16 cellular contexts compared by ENCODE assay signal in the genomic region with DNA sequence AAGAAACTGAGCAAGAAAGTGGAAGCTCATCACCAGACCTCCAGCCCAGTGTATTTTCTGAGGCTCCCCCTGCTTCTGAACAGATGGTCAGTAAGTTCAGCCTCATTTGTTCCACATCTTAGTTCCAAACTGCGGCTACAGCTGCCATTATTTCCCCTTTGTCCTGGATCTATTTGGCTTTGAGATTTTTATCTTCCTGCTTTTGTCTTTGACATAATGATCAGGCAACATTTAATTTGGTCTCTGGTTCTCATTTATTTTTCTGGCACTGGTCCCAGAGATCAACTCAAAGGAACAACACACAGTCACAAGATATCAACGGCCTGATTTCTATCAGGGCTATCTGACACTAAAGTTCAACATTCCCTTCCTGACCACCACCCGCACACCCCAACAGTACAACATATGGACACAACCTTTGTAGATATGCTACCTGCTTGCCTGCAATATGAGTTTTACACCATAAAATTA.
A peak's percentile ranks its signal among the peaks of the same experiment; 100 is the strongest.
DNase-seq lines count a peak whose midpoint lies in the region; ATAC-seq and TF ChIP-seq lines count a peak whose summit lies in the region.
"Had no signal": no experiment of that assay in that cellular context is flagged by ENCODE, and none has a peak within 500 bp of the region (broad histone marks: within the 10 kb centered on the region; RNA-seq: fewer than 3 reads in every experiment).

No MANE protein-coding gene starts in this region.

- intact Hi-C loops in breast epithelium (cut with DNase I; ENCODE audit: low total_unique reads) = no loop called here
- intact Hi-C loops in MCF 10A (cut with micrococcal nuclease) = no loop called here
- intact Hi-C loops in uterus (cut with DNase I; ENCODE audit: low total_unique reads) = no loop called here

- H3K27me3 ChIP-seq in breast epithelium (no peaks in the 10 kb centered on the region), SK-N-SH (ENCODE audit: insufficient read depth) (no peaks in the 10 kb centered on the region), uterus (no peaks in the 10 kb centered on the region)
- H3K27me3 ChIP-seq: testis had no signal

- H3K4me1 Mint-ChIP-seq in MCF 10A (ENCODE audit: insufficient read depth, unreplicated experiment) (peaks cover 7% of the 10 kb centered on the region), type B pancreatic cell (ENCODE audit: unreplicated experiment) (peaks cover 26% of the 10 kb centered on the region)

- CTCF ChIA-PET in MCF 10A (lab: Yijun Ruan, JAX) (no interaction called here), SK-N-SH (lab: Yijun Ruan, JAX) (interaction anchor here (1.1 kb wide), 1 partner anchor 54 kb away, joined by 3 read pairs; no protein-coding TSS in a partner anchor)

- TF ChIP-seq RAD21 in SK-N-SH (IDR thresholded peaks at IDR 0.05; ENCODE audit: low read length) = peak; percentile 31; the same call in 1 of the 2 replicates

- no peaks in the 10 kb centered on the region for H3K9me3 ChIP-seq in breast epithelium
- no peaks in the 10 kb centered on the region for H3K9me3 ChIP-seq in SK-N-SH
- H3K9me3 ChIP-seq in uterus = no peaks in the 10 kb centered on the region
- H3K9me3 ChIP-seq: testis had no signal

- no peak for DNase-seq in breast epithelium (ENCODE audit: low spot score in 2 of 2)
- no peak for DNase-seq in MCF 10A (ENCODE audit: unreplicated experiment)
- peak; percentile 27 for DNase-seq in SK-N-SH
- DNase-seq in fibroblast of villous mesenchyme (ENCODE audit: low read depth) = peak; percentile 4
- DNase-seq in type B pancreatic cell (ENCODE audit: extremely low spot score, unreplicated experiment) = no peak
- DNase-seq in uterus = no peak
- DNase-seq: activated naive CD4-positive, alpha-beta T cell treated with anti-CD3 and anti-CD28 coated beads for 36 hours; Calu3; caudate nucleus; mesenchymal stem cell; NCI-H510A treated with DMSO at 0.1 percent for 48 hours; occipital lobe; SHP77 treated with DMSO at 0.1 percent for 48 hours; testis had no signal

- H3K27ac ChIP-seq in breast epithelium (peak overlapping the region; percentile 34 to 75), SK-N-SH (ENCODE audit: low read depth in 2 of 2, low read length in 1 of 2) (no peak overlapping the region), uterus (no peak overlapping the region)
- H3K27ac ChIP-seq: testis had no signal

- no peaks in the 10 kb centered on the region for H3K27me3 Mint-ChIP-seq in MCF 10A (ENCODE audit: insufficient read depth, unreplicated experiment)
- no peaks in the 10 kb centered on the region for H3K27me3 Mint-ChIP-seq in type B pancreatic cell

- H3K36me3 ChIP-seq in breast epithelium (no peaks in the 10 kb centered on the region), SK-N-SH (replicated peaks in 1 of 2; ENCODE audit: control insufficient read depth in 1 of 2, insufficient read depth in 2 of 2, low read length in 1 of 2) (no peaks in the 10 kb centered on the region), uterus (no peaks in the 10 kb centered on the region)

- peak; percentile 13 to 96; a peak in 2 of 4 replicates for TF ChIP-seq EP300 in SK-N-SH (IDR thresholded peaks at IDR 0.05; ENCODE audit: borderline replicate concordance in 1 of 2, low read depth in 1 of 2, low read length in 1 of 2)

- POLR2A ChIA-PET in MCF 10A (lab: Yijun Ruan, JAX) (no interaction called here), SK-N-SH (lab: Yijun Ruan, JAX) (no interaction called here)

- no peaks in the 10 kb centered on the region for H3K36me3 Mint-ChIP-seq in MCF 10A (ENCODE audit: insufficient read depth, unreplicated experiment)
- H3K36me3 Mint-ChIP-seq in type B pancreatic cell = no peaks in the 10 kb centered on the region

- no peaks in the 10 kb centered on the region for H3F3A ChIP-seq in SK-N-SH (replicated peaks; ENCODE audit: insufficient read depth)

- H3K9me2 ChIP-seq in SK-N-SH = no peaks in the 10 kb centered on the region

- TF ChIP-seq CTCF in breast epithelium (IDR thresholded peaks at IDR 0.05) (no peak), MCF 10A (IDR thresholded peaks at IDR 0.05; ENCODE audit: unreplicated experiment) (no peak), SK-N-SH (IDR thresholded peaks at IDR 0.05) (no peak), fibroblast of villous mesenchyme (IDR thresholded peaks at IDR 0.05; ENCODE audit: insufficient read depth, low read depth, low read length) (no peak), type B pancreatic cell (conservative IDR thresholded peaks at IDR 0.05) (no peak), uterus (IDR thresholded peaks at IDR 0.05) (no peak)

- H3K4me1 ChIP-seq in breast epithelium = peaks cover 7% of the 10 kb centered on the region in 2 donors
- peaks cover 0 to 9% of the 10 kb centered on the region in 2 experiments; a peak in 2 of 4 replicates for H3K4me1 ChIP-seq in SK-N-SH (ENCODE audit: control insufficient read depth in 1 of 2, insufficient read depth in 2 of 2, low read depth in 1 of 2, low read length in 1 of 2)
- no peaks in the 10 kb centered on the region for H3K4me1 ChIP-seq in uterus

- no peak for TF ChIP-seq POLR2A in breast epithelium (IDR thresholded peaks at IDR 0.05)
- no peak for TF ChIP-seq POLR2A in uterus (IDR thresholded peaks at IDR 0.05)

- no TSS peak for BruUV-seq in MCF 10A (replicated peaks; lab: Mats Ljungman, UMichigan)

- H3K27ac Mint-ChIP-seq in MCF 10A (ENCODE audit: low read depth, unreplicated experiment) (no peak overlapping the region), type B pancreatic cell (peak overlapping the region; percentile 32)
- H3K27ac Mint-ChIP-seq: activated naive CD4-positive, alpha-beta T cell treated with anti-CD3 and anti-CD28 coated beads for 36 hours had no signal

- H3K4me2 ChIP-seq in SK-N-SH = no peak overlapping the region

- 10% methylated on average over 3 of the region's 3 CpGs for WGBS in SK-N-SH (ENCODE audit: low lambda C conversion rate)

- no peak overlapping the region for H3K4me3 Mint-ChIP-seq in MCF 10A (ENCODE audit: unreplicated experiment)
- no peak overlapping the region for H3K4me3 Mint-ChIP-seq in type B pancreatic cell
- H3K4me3 Mint-ChIP-seq: activated naive CD4-positive, alpha-beta T cell treated with anti-CD3 and anti-CD28 coated beads for 36 hours had no signal

- H3K4me3 ChIP-seq in breast epithelium (no peak overlapping the region), SK-N-SH (ENCODE audit: low read depth in 2 of 2, low read length in 1 of 2) (no peak overlapping the region), fibroblast of villous mesenchyme (ENCODE audit: low read depth, low read length) (no peak overlapping the region), uterus (no peak overlapping the region)
- H3K4me3 ChIP-seq: testis had no signal

- ATAC-seq in GM19397 (IDR thresholded peaks at IDR 0.05; ENCODE audit: unreplicated experiment) = no peak
- no peak for ATAC-seq in GM19328 (IDR thresholded peaks at IDR 0.05; ENCODE audit: unreplicated experiment)

- no peak overlapping the region for H2AFZ ChIP-seq in SK-N-SH (ENCODE audit: low read depth)

- no peak overlapping the region for H3K9ac ChIP-seq in SK-N-SH

- H3K9me3 Mint-ChIP-seq in MCF 10A (ENCODE audit: unreplicated experiment) (no peaks in the 10 kb centered on the region), type B pancreatic cell (peaks cover 5% of the 10 kb centered on the region)
- H3K9me3 Mint-ChIP-seq: activated naive CD4-positive, alpha-beta T cell treated with anti-CD3 and anti-CD28 coated beads for 36 hours had no signal

- H4K20me1 ChIP-seq in SK-N-SH (ENCODE audit: insufficient read depth) = no peaks in the 10 kb centered on the region

- no peaks in the 10 kb centered on the region for H3K79me2 ChIP-seq in SK-N-SH (ENCODE audit: insufficient read depth)

TF ChIP-seq in SK-N-SH, 30 proteins besides CTCF, POLR2A, EP300 and RAD21:
- TF ChIP-seq POLR2AphosphoS5 (IDR thresholded peaks at IDR 0.05; ENCODE audit: low read depth, low read length) (peak; percentile 54; the same call in 1 of the 2 replicates), SIN3A (IDR thresholded peaks at IDR 0.05; ENCODE audit: borderline replicate concordance, low read depth, low read length) (no peak), JUND (IDR thresholded peaks at IDR 0.05) (0 out of 2 replicates have a peak, but pooled peaks have one; percentile 3), SMC3 (IDR thresholded peaks at IDR 0.05; ENCODE audit: low read depth, low read length) (no peak), GATA2 (CRISPR knock-in tag; IDR thresholded peaks at IDR 0.05) (peak; percentile 98), RCOR1 (IDR thresholded peaks at IDR 0.05; ENCODE audit: low read length) (peak; percentile 96), CHD2 (IDR thresholded peaks at IDR 0.05; ENCODE audit: low read length, partially characterized antibody) (peak; percentile 87), NFIC (IDR thresholded peaks at IDR 0.05; ENCODE audit: borderline replicate concordance) (peak; percentile 61; the same call in 1 of the 2 replicates), TCF12 (IDR thresholded peaks at IDR 0.05) (peak; percentile 80), FOSL2 (IDR thresholded peaks at IDR 0.05; ENCODE audit: borderline replicate concordance, low read depth) (no peak), FOXJ3 (CRISPR knock-in tag; IDR thresholded peaks at IDR 0.05) (peak; percentile 93)
- TF ChIP-seq, protein P1, sequence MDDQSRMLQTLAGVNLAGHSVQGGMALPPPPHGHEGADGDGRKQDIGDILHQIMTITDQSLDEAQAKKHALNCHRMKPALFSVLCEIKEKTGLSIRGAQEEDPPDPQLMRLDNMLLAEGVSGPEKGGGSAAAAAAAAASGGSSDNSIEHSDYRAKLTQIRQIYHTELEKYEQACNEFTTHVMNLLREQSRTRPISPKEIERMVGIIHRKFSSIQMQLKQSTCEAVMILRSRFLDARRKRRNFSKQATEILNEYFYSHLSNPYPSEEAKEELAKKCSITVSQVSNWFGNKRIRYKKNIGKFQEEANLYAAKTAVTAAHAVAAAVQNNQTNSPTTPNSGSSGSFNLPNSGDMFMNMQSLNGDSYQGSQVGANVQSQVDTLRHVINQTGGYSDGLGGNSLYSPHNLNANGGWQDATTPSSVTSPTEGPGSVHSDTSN (IDR thresholded peaks at IDR 0.05) = 0 out of 2 replicates have a peak, but pooled peaks have one; percentile 13

Comparison
In these comparisons a context has a peak if more than half of its experiments do, and no peak if none do; other contexts are left out.
1. DNase-seq: peak in SK-N-SH (single experiment) and fibroblast of villous mesenchyme (single experiment); none in breast epithelium (0 of 2), MCF 10A (single experiment), type B pancreatic cell (single experiment) and uterus (0 of 2).
2. H3K27ac ChIP-seq: peak in breast epithelium (2 of 2); none in SK-N-SH (0 of 2) and uterus (0 of 2).